Comparison of ENCODE assay signal across 12 cellular contexts in the genomic region with DNA sequence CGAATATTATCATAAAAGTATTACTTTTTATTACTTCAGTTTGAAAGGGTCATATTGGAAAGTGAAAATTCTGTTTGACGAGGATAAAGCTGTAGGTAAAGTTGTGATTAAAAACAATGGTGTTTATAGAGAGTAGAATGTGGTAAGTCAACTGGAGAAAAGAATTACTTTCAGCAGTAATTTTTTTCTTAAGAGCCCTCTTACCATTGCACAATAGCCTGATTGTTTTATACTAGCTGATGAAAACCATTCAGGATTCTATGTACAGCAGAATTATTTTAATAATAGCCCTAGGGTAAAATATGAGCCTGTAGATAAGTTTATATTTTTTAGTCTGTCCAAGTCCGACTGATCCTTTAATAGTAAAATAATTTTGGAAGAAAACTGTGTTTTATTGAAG. TPM values are rescaled to one million over a fixed set of nuclear protein-coding genes. Genes with fewer than 3 reads are reported as not detected.
A peak's percentile ranks its signal among the peaks of the same experiment; 100 is the strongest.
DNase-seq lines count a peak whose midpoint lies in the region; ATAC-seq, FAIRE-seq and TF ChIP-seq lines count a peak whose summit lies in the region.
"Had no signal": no experiment of that assay in that cellular context is flagged by ENCODE, and none has a peak within 500 bp of the region (broad histone marks: within the 10 kb centered on the region; RNA-seq: fewer than 3 reads in every experiment).

No MANE protein-coding gene starts in this region.

- peaks cover 97% of the 10 kb centered on the region for H4K20me1 ChIP-seq in BLaER1
- no peaks in the 10 kb centered on the region for H4K20me1 ChIP-seq in keratinocyte (ENCODE audit: control insufficient read depth, extremely low read depth, insufficient read depth, low read length)

- in situ Hi-C loops in ACHN (cut with HindIII; ENCODE audit: low pct_ligation_motif_present, low pct_unique_long_range_greater_than_20kb, low sequenced_read_pairs): no loop called here

- H3K27ac Mint-ChIP-seq in activated naive CD8-positive, alpha-beta T cell treated with anti-CD3 and anti-CD28 coated beads, Interleukin-2, amount 10 ng/mL, durations not matched to agents 7 days and 5 days: peak overlapping the region; percentile 90

- ATAC-seq in activated naive CD8-positive, alpha-beta T cell treated with anti-CD3 and anti-CD28 coated beads, Interleukin-2, amount 10 ng/mL, durations not matched to agents 7 days and 5 days (ENCODE audit: low read depth): no peak
- ATAC-seq: right cardiac atrium had no signal

- peaks cover 73% of the 10 kb centered on the region for H3K4me1 Mint-ChIP-seq in activated naive CD8-positive, alpha-beta T cell treated with anti-CD3 and anti-CD28 coated beads, Interleukin-2, amount 10 ng/mL, durations not matched to agents 7 days and 5 days

- no peaks in the 10 kb centered on the region for H3K9me3 Mint-ChIP-seq in activated naive CD8-positive, alpha-beta T cell treated with anti-CD3 and anti-CD28 coated beads, Interleukin-2, amount 10 ng/mL, durations not matched to agents 7 days and 5 days

- H3K27me3 ChIP-seq in BLaER1 (no peaks in the 10 kb centered on the region), keratinocyte (ENCODE audit: control insufficient read depth, extremely low read depth, insufficient read depth, low read length) (no peaks in the 10 kb centered on the region)
- H3K27me3 ChIP-seq: foreskin keratinocyte had no signal

- H3K36me3 Mint-ChIP-seq in activated naive CD8-positive, alpha-beta T cell treated with anti-CD3 and anti-CD28 coated beads, Interleukin-2, amount 10 ng/mL, durations not matched to agents 7 days and 5 days: peaks cover 34% of the 10 kb centered on the region

- H3K9me3 ChIP-seq in BLaER1: no peaks in the 10 kb centered on the region
- H3K9me3 ChIP-seq in keratinocyte (ENCODE audit: control insufficient read depth, low read depth, low read length): no peaks in the 10 kb centered on the region

- peaks cover 73% of the 10 kb centered on the region for H3K79me2 ChIP-seq in keratinocyte (ENCODE audit: control insufficient read depth, insufficient read depth, low read length)

- H3K4me3 Mint-ChIP-seq in activated naive CD8-positive, alpha-beta T cell treated with anti-CD3 and anti-CD28 coated beads, Interleukin-2, amount 10 ng/mL, durations not matched to agents 7 days and 5 days: peak overlapping the region; percentile 80

- FAIRE-seq in keratinocyte (lab: Jason Lieb, UNC): no peak

- H3K27me3 Mint-ChIP-seq in activated naive CD8-positive, alpha-beta T cell treated with anti-CD3 and anti-CD28 coated beads, Interleukin-2, amount 10 ng/mL, durations not matched to agents 7 days and 5 days: no peaks in the 10 kb centered on the region

- POLR2A ChIA-PET in activated naive CD8-positive, alpha-beta T cell treated with anti-CD3 and anti-CD28 coated beads, Interleukin-2, amount 10 ng/mL, durations not matched to agents 7 days and 5 days (lab: Charles Lee): interaction anchor here (0.6 to 2.5 kb wide), 18 partner anchors 8 to 135 kb away, joined by 3 to 39 read pairs (median 4); a partner anchor contains a TSS

- dilution Hi-C loops in keratinocyte (cut with MboI; ENCODE audit: extremely low pct_ligation_motif_present, low sequenced_read_pairs): no loop called here

- no peak overlapping the region for H2AFZ ChIP-seq in keratinocyte (ENCODE audit: control insufficient read depth, low read length)

- H3K36me3 ChIP-seq in BLaER1 (peaks cover 27% of the 10 kb centered on the region), keratinocyte (ENCODE audit: control insufficient read depth in 2 of 2, extremely low read depth in 1 of 2, insufficient read depth in 2 of 2, low read length in 2 of 2) (no peaks in the 10 kb centered on the region)

- peak; percentile 31 for DNase-seq in HT-29 (ENCODE audit: low spot score)
- DNase-seq in activated naive CD8-positive, alpha-beta T cell treated with anti-CD3 and anti-CD28 coated beads, Interleukin-2, amount 10 ng/mL, durations not matched to agents 7 days and 5 days: no peak
- no peak for DNase-seq in keratinocyte (ENCODE audit: low read depth, low spot score)
- no peak for DNase-seq in ACHN
- DNase-seq in NCI-H69 (lab: John Stamatoyannopoulos, UW): no peak
- no peak for DNase-seq in NCI-H2196 treated with DMSO at 0.1 percent for 48 hours (lab: John Stamatoyannopoulos, UW; ENCODE audit: unreplicated experiment)
- no peak for DNase-seq in GM10266 (ENCODE audit: extremely low spot score)
- DNase-seq: activated CD4-positive, alpha-beta T cell treated with anti-CD3 and anti-CD28 coated beads for 1 hour; COR-L47; foreskin keratinocyte; right cardiac atrium had no signal

- no peak overlapping the region for H3K9ac ChIP-seq in BLaER1
- H3K9ac ChIP-seq in keratinocyte (ENCODE audit: control insufficient read depth, extremely low read depth, insufficient read depth, low read length): no peak overlapping the region

- peak overlapping the region; percentile 47; the same call in 1 of the 2 replicates for H3K4me2 ChIP-seq in BLaER1
- peak overlapping the region; percentile 81 for H3K4me2 ChIP-seq in keratinocyte (ENCODE audit: control insufficient read depth, extremely low read depth, insufficient read depth, low read depth, low read length)

- peaks cover 24% of the 10 kb centered on the region for H3K4me1 ChIP-seq in BLaER1
- peaks cover 19% of the 10 kb centered on the region for H3K4me1 ChIP-seq in keratinocyte (ENCODE audit: control insufficient read depth, extremely low read depth, insufficient read depth, low read length)

- no peaks in the 10 kb centered on the region for H3K9me1 ChIP-seq in keratinocyte (ENCODE audit: control insufficient read depth, extremely low read depth, insufficient read depth, low read length)

- TF ChIP-seq CTCF in keratinocyte (optimal IDR thresholded peaks at IDR 0.05 in 1 of 3, IDR thresholded peaks at IDR 0.05 in 1 of 3, conservative IDR thresholded peaks at IDR 0.05 in 1 of 3; ENCODE audit: extremely low read depth in 1 of 3, insufficient read depth in 2 of 3, low read length in 3 of 3) (no peak), GM10266 (IDR thresholded peaks at IDR 0.05; ENCODE audit: control insufficient read depth, insufficient read depth, low read depth, missing control alignments) (no peak)

- no peak overlapping the region for H3K4me3 ChIP-seq in BLaER1
- H3K4me3 ChIP-seq in keratinocyte (ENCODE audit: control insufficient read depth in 2 of 3, extremely low read depth in 1 of 3, insufficient read depth in 2 of 3, low read depth in 1 of 3, low read length in 3 of 3): no peak overlapping the region

- no peak overlapping the region for H3K27ac ChIP-seq in BLaER1
- H3K27ac ChIP-seq in keratinocyte (ENCODE audit: control insufficient read depth, insufficient read depth, low read length): no peak overlapping the region

RNA-seq across cellular contexts. Expression of a gene that starts 16.6 kb away (rescaled TPM):
- total RNA-seq in HT-29 (2014; rRNA removed; shearing (Covaris generic)): 18.3 and 20.7 TPM in 2 replicates
- total RNA-seq in activated naive CD8-positive, alpha-beta T cell treated with anti-CD3 and anti-CD28 coated beads, Interleukin-2, amount 10 ng/mL, durations not matched to agents 7 days and 5 days: 100 to 1,000 TPM; 193 to 199 TPM
- polyA plus RNA-seq in keratinocyte: 18.9 to 32.5 TPM (median 26.6 TPM) in 3 replicates
- polyA plus RNA-seq in keratinocyte (2011; ENCODE audit: low read depth): 24.6 TPM
- 18.5 and 31.2 TPM in 2 replicates for polyA plus RNA-seq in keratinocyte (2011; cell fraction: cytosol; rRNA removed)
- 13.8 and 18.6 TPM in 2 replicates for polyA plus RNA-seq in keratinocyte (2011; cell fraction: nucleus; rRNA removed)
- 16.2 and 23.0 TPM in 2 replicates for polyA plus RNA-seq in keratinocyte (2012; ENCODE audit: low replicate concordance)
- polyA minus RNA-seq in keratinocyte: 8.4 to 38.7 TPM (median 18.1 TPM) in 3 replicates
- 29.9 TPM for polyA minus RNA-seq in keratinocyte (2011; cell fraction: cytosol; rRNA and poly(A)+ RNA removed)
- 14.4 and 25.3 TPM in 2 replicates for polyA minus RNA-seq in keratinocyte (2011; cell fraction: nucleus; rRNA and poly(A)+ RNA removed)
